15 cellular contexts compared by ENCODE assay signal in genomic region chr2:207801259-207801658, GRCh38. TPM values are rescaled to one million over a fixed set of nuclear protein-coding genes. Genes with fewer than 3 reads are reported as not detected.
A peak's percentile ranks its signal among the peaks of the same experiment; 100 is the strongest.
DNase-seq lines count a peak whose midpoint lies in the region; ATAC-seq lines count a peak whose summit lies in the region.
"Had no signal": no experiment of that assay in that cellular context is flagged by ENCODE, and none has a peak within 500 bp of the region (broad histone marks: within the 10 kb centered on the region; RNA-seq: fewer than 3 reads in every experiment).

No MANE protein-coding gene starts in this region.

- no peak overlapping the region for H3K14ac ChIP-seq in trophoblast cell (ENCODE audit: low read length)

- no peak overlapping the region for H4K12ac ChIP-seq in trophoblast cell (ENCODE audit: low read depth, low read length)

- H3K27ac ChIP-seq in HUES64 (ENCODE audit: low read depth, low read length): peak overlapping the region; percentile 23; the same call in 1 of the 2 replicates
- no peak overlapping the region for H3K27ac ChIP-seq in trophoblast cell (ENCODE audit: low read depth, low read length)
- H3K27ac ChIP-seq: BLaER1, gastrocnemius medialis had no signal

- H3K9ac ChIP-seq in HUES64 (ENCODE audit: low read depth, low read length): 0 out of 2 replicates have a peak overlapping the region, but pooled peaks have one; percentile 1
- H3K9ac ChIP-seq in trophoblast cell (ENCODE audit: low read length): no peak overlapping the region
- H3K9ac ChIP-seq: BLaER1 had no signal

- H2BK5ac ChIP-seq in trophoblast cell (ENCODE audit: low read depth, low read length, poor library complexity): no peak overlapping the region

- ATAC-seq in HG03469 (IDR thresholded peaks at IDR 0.05; ENCODE audit: unreplicated experiment): no peak
- ATAC-seq: gastrocnemius medialis had no signal

- no peaks in the 10 kb centered on the region for H3K79me2 ChIP-seq in trophoblast cell (ENCODE audit: control insufficient read depth, insufficient read depth, low read length, poor library complexity)

- H2BK12ac ChIP-seq in trophoblast cell (ENCODE audit: low read length): no peak overlapping the region

- no peaks in the 10 kb centered on the region for H3K36me3 ChIP-seq in HUES64 (ENCODE audit: insufficient read depth, low read length)
- no peaks in the 10 kb centered on the region for H3K36me3 ChIP-seq in trophoblast cell (ENCODE audit: control insufficient read depth in 1 of 2, insufficient read depth in 2 of 2, low read length in 2 of 2)
- H3K36me3 ChIP-seq: BLaER1, gastrocnemius medialis had no signal

- no peak overlapping the region for H2AK5ac ChIP-seq in trophoblast cell (ENCODE audit: low read length)

- no peak overlapping the region for H3K23ac ChIP-seq in trophoblast cell (ENCODE audit: low read length)

- no peak overlapping the region for H3K4ac ChIP-seq in trophoblast cell (ENCODE audit: low read depth, low read length)

- peak; percentile 16 for DNase-seq in NCI-H2081 treated with DMSO at 0.1 percent for 48 hours (lab: John Stamatoyannopoulos, UW)
- peak; percentile 26 for DNase-seq in SK-N-DZ (ENCODE audit: low spot score)
- DNase-seq in trophoblast cell: peak; percentile 18 to 54
- DNase-seq in iPS-NIHi7 (ENCODE audit: extremely low spot score): no peak
- no peak for DNase-seq in activated CD8-positive, alpha-beta memory T cell treated with anti-CD3 and anti-CD28 coated beads, Interleukin-2, amount 50 U/mL, for 48 hours
- DNase-seq: activated B cell treated with CpG ODN at 0.5 μM for 24 hours, activated gamma-delta T cell, anterior cingulate cortex, gastrocnemius medialis, MV-4-11, NCI-H524 treated with DMSO at 0.1 percent for 48 hours, retina had no signal

- H4K8ac ChIP-seq in trophoblast cell (ENCODE audit: low read depth, low read length): no peak overlapping the region

- H3K27me3 ChIP-seq in HUES64 (ENCODE audit: insufficient read depth, low read length) (no peaks in the 10 kb centered on the region), trophoblast cell (ENCODE audit: insufficient read depth, low read length) (no peaks in the 10 kb centered on the region)
- H3K27me3 ChIP-seq: BLaER1, gastrocnemius medialis had no signal

- H3K4me1 ChIP-seq in HUES64 (ENCODE audit: insufficient read depth, low read length): peaks cover 23% of the 10 kb centered on the region
- peaks cover 15 to 17% of the 10 kb centered on the region in 2 experiments for H3K4me1 ChIP-seq in trophoblast cell (ENCODE audit: control insufficient read depth in 1 of 2, insufficient read depth in 2 of 2, low read length in 2 of 2)
- H3K4me1 ChIP-seq: BLaER1 had no signal

- H3K79me1 ChIP-seq in trophoblast cell (ENCODE audit: low read length): peaks cover 8% of the 10 kb centered on the region

- 50% methylated on average over 2 of the region's 3 CpGs for WGBS in HUES64
- no CpG with 5 or more reads among the region's 3 CpGs for WGBS in trophoblast cell (ENCODE audit: extremely low coverage, insufficient coverage, insufficient read length)

- no peak overlapping the region for H3K4me2 ChIP-seq in trophoblast cell (ENCODE audit: low read length)
- H3K4me2 ChIP-seq: BLaER1 had no signal

- no peak overlapping the region for H4K91ac ChIP-seq in trophoblast cell (ENCODE audit: low read depth, low read length)

- H2AFZ ChIP-seq in trophoblast cell (ENCODE audit: insufficient read depth, low read length, poor library complexity): no peak overlapping the region

- no peaks in the 10 kb centered on the region for H3K9me3 ChIP-seq in HUES64 (ENCODE audit: insufficient read depth, low read depth, low read length)
- H3K9me3 ChIP-seq in trophoblast cell (ENCODE audit: insufficient read depth, low read depth, low read length): no peaks in the 10 kb centered on the region
- H3K9me3 ChIP-seq: BLaER1, gastrocnemius medialis had no signal

- no peak overlapping the region for H3K4me3 ChIP-seq in HUES64 (ENCODE audit: low read length)
- H3K4me3 ChIP-seq in trophoblast cell (ENCODE audit: low read depth, low read length): no peak overlapping the region
- H3K4me3 ChIP-seq: BLaER1, gastrocnemius medialis had no signal

- H3K18ac ChIP-seq in trophoblast cell (ENCODE audit: low read length): no peak overlapping the region

- H2BK120ac ChIP-seq in trophoblast cell (ENCODE audit: insufficient read depth, low read length, poor library complexity): no peak overlapping the region

RNA-seq across cellular contexts. Expression of gene FZD5, which starts 31.6 kb away (rescaled TPM):
- 18.4 TPM for polyA plus RNA-seq in HUES64 (2013, experiment 1 of 2)
- polyA plus RNA-seq in HUES64 (2013, experiment 2 of 2): 16.7 TPM
- 4.3 and 5.4 TPM in 2 replicates for polyA plus RNA-seq in SK-N-DZ (2014; cell fraction: cytosol; rRNA removed)
- 2.9 TPM in 2 replicates for polyA plus RNA-seq in SK-N-DZ (2014; cell fraction: nucleus; rRNA removed)
- 11.9 and 12.8 TPM in 2 replicates for polyA plus RNA-seq in trophoblast cell (2013)

Comparison
In these comparisons a context has a peak if more than half of its experiments do, and no peak if none do; other contexts are left out.
1. DNase-seq: peak in NCI-H2081 treated with DMSO at 0.1 percent for 48 hours (single experiment), SK-N-DZ (single experiment) and trophoblast cell (2 of 2); none in iPS-NIHi7 (single experiment) and activated CD8-positive, alpha-beta memory T cell treated with anti-CD3 and anti-CD28 coated beads, Interleukin-2, amount 50 U/mL, for 48 hours (single experiment).